10 cellular contexts compared by ENCODE assay signal in the genomic region with DNA sequence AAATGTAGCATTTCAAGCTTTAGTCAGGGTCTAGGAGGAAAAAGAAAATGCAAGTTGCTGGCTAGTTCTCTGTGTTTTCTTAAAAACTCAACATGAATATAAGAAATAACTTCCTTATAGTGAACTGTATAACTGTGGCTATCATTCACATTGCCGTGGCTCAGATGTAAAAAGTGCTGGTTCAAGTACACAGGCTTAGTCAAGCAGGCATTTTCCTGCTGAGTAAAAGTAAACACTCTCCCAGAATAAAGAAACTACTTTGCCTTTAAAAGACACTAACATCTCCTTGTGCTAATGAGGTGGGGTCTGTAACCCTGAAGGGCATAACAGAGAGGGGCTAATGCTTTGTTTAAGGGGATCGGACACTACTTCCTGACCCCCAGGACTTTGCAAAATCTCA.
DNase-seq lines count a peak whose midpoint lies in the region; ATAC-seq lines count a peak whose summit lies in the region.
"Had no signal": no experiment of that assay in that cellular context is flagged by ENCODE, and none has a peak within 500 bp of the region (broad histone marks: within the 10 kb centered on the region; RNA-seq: fewer than 3 reads in every experiment).

No MANE protein-coding gene starts in this region.

- H3K27ac Mint-ChIP-seq in stimulated activated naive CD8-positive, alpha-beta T cell treated with anti-CD3 and anti-CD28 coated beads, Interleukin-15, Interleukin-2, amounts not matched to agents 100 ng/mL and 50 ng/mL, for 24 hours = peak overlapping the region; percentile 49
- H3K27ac Mint-ChIP-seq in activated naive CD8-positive, alpha-beta T cell = peak overlapping the region; percentile 55

- no peak for ATAC-seq in stimulated activated naive CD8-positive, alpha-beta T cell treated with anti-CD3 and anti-CD28 coated beads, Interleukin-15, Interleukin-2, amounts not matched to agents 100 U/mL and 50 U/mL, for 24 hours
- ATAC-seq in GM19035 (IDR thresholded peaks at IDR 0.05; ENCODE audit: unreplicated experiment) (no peak), GM21619 (IDR thresholded peaks at IDR 0.05; ENCODE audit: unreplicated experiment) (no peak)
- ATAC-seq: foreskin keratinocyte had no signal

- H3K9me3 Mint-ChIP-seq in stimulated activated naive CD8-positive, alpha-beta T cell treated with anti-CD3 and anti-CD28 coated beads, Interleukin-15, Interleukin-2, amounts not matched to agents 100 ng/mL and 50 ng/mL, for 24 hours = no peaks in the 10 kb centered on the region
- no peaks in the 10 kb centered on the region for H3K9me3 Mint-ChIP-seq in activated naive CD8-positive, alpha-beta T cell (ENCODE audit: low read depth)

- H3K27me3 Mint-ChIP-seq in stimulated activated naive CD8-positive, alpha-beta T cell treated with anti-CD3 and anti-CD28 coated beads, Interleukin-15, Interleukin-2, amounts not matched to agents 100 ng/mL and 50 ng/mL, for 24 hours = no peaks in the 10 kb centered on the region
- H3K27me3 Mint-ChIP-seq in activated naive CD8-positive, alpha-beta T cell = no peaks in the 10 kb centered on the region

- peaks cover 71% of the 10 kb centered on the region for H3K4me1 Mint-ChIP-seq in stimulated activated naive CD8-positive, alpha-beta T cell treated with anti-CD3 and anti-CD28 coated beads, Interleukin-15, Interleukin-2, amounts not matched to agents 100 ng/mL and 50 ng/mL, for 24 hours (ENCODE audit: low read depth)
- H3K4me1 Mint-ChIP-seq in activated naive CD8-positive, alpha-beta T cell (ENCODE audit: low read depth) = peaks cover 65% of the 10 kb centered on the region

- peak overlapping the region; percentile 89 for H3K4me3 Mint-ChIP-seq in stimulated activated naive CD8-positive, alpha-beta T cell treated with anti-CD3 and anti-CD28 coated beads, Interleukin-15, Interleukin-2, amounts not matched to agents 100 ng/mL and 50 ng/mL, for 24 hours
- peak overlapping the region; percentile 93 for H3K4me3 Mint-ChIP-seq in activated naive CD8-positive, alpha-beta T cell

- no peak for DNase-seq in stimulated activated naive CD8-positive, alpha-beta T cell treated with anti-CD3 and anti-CD28 coated beads, Interleukin-15, Interleukin-2, amounts not matched to agents 100 U/mL and 50 U/mL, for 24 hours
- DNase-seq in kidney tubule cell (ENCODE audit: low spot score) (peak; percentile 24), RPMI8226 (no peak), DMS153 treated with DMSO at 0.1 percent for 48 hours (lab: John Stamatoyannopoulos, UW; ENCODE audit: unreplicated experiment) (no peak)
- DNase-seq: foreskin keratinocyte, posterior cingulate gyrus had no signal

- peaks cover 81% of the 10 kb centered on the region for H3K36me3 Mint-ChIP-seq in stimulated activated naive CD8-positive, alpha-beta T cell treated with anti-CD3 and anti-CD28 coated beads, Interleukin-15, Interleukin-2, amounts not matched to agents 100 ng/mL and 50 ng/mL, for 24 hours (ENCODE audit: low read depth)
- H3K36me3 Mint-ChIP-seq in activated naive CD8-positive, alpha-beta T cell = peaks cover 18% of the 10 kb centered on the region
